ENCODE assay signal across 9 cellular contexts in the genomic region with DNA sequence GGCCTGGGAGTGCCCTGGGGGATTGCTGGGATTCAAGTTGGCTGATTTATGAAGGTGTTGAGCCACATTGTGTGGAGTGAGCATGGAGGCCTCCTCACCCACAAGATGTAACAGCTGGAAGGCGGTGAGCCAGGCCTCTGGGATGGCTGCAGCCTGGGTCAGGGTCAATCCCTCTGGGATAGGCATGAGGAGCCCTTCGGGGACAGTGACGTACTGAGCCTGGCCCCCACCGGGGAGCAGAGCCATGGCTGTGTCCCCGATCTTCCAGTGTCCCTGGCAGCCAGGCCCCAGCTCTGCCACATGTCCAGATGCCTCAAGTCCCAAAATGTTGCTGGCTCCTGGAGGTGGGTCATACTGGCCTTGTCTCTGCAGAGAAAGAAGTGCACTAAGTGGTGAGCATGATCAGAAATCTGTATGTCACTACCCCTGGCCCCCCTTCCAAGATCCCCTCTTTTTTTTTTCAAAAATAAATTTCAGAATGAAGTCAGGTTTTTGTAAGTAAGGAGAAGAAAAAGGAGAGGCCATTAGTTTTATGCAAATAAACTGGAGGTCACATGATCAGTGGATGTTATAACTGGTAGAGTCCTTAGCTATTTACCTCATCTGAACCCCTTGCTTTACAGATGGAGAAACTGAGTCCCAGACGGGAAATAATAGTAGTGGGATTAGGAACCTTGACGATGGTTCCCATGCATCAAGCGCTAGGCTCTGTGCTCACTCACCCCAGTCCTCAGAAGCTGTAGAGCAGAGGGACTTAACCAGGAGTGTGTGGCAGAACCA. TPM values are rescaled to one million over a fixed set of nuclear protein-coding genes. Genes with fewer than 3 reads are reported as not detected.
DNase-seq lines count a peak whose midpoint lies in the region; TF ChIP-seq lines count a peak whose summit lies in the region.
"Had no signal": no experiment of that assay in that cellular context is flagged by ENCODE, and none has a peak within 500 bp of the region (broad histone marks: within the 10 kb centered on the region; RNA-seq: fewer than 3 reads in every experiment).

No MANE protein-coding gene starts in this region.

- H3K27me3 ChIP-seq in testis: no peaks in the 10 kb centered on the region

- intact Hi-C loops in testis (cut with DNase I; ENCODE audit: low total_unique reads): no loop called here

- peak overlapping the region; percentile 99 for H3K27ac Mint-ChIP-seq in progenitor cell of endocrine pancreas

- H3K4me3 ChIP-seq in GM12865 (ENCODE audit: low read depth, low read length) (peak overlapping the region; percentile 70), fibroblast of mammary gland (ENCODE audit: control insufficient read depth, low read depth, low read length) (peak overlapping the region; percentile 82), testis (no peak overlapping the region)

- DNase-seq in GM12865 (ENCODE audit: low read depth) (no peak), fibroblast of mammary gland (ENCODE audit: low read depth) (no peak), progenitor cell of endocrine pancreas (ENCODE audit: low spot score, unreplicated experiment) (no peak), COLO829 (ENCODE audit: low spot score) (no peak), NCI-H2107 (lab: John Stamatoyannopoulos, UW) (no peak), NCI-H345 (lab: John Stamatoyannopoulos, UW) (no peak), testis (no peak)
- DNase-seq: central memory CD4-positive, alpha-beta T cell had no signal

- no peaks in the 10 kb centered on the region for H3K9me3 Mint-ChIP-seq in progenitor cell of endocrine pancreas (ENCODE audit: low read depth)

- peak overlapping the region; percentile 85 for H3K4me3 Mint-ChIP-seq in progenitor cell of endocrine pancreas (ENCODE audit: low read depth)

- no peak for TF ChIP-seq CTCF in GM12865 (IDR thresholded peaks at IDR 0.05; ENCODE audit: insufficient read depth, low read depth, low read length, missing control alignments)
- TF ChIP-seq CTCF in VCaP (conservative IDR thresholded peaks at IDR 0.05): no peak
- no peak for TF ChIP-seq CTCF in fibroblast of mammary gland (conservative IDR thresholded peaks at IDR 0.05; ENCODE audit: control insufficient read depth, insufficient read depth, low read depth, low read length)
- TF ChIP-seq CTCF in progenitor cell of endocrine pancreas (IDR thresholded peaks at IDR 0.05; ENCODE audit: unreplicated experiment): no peak
- TF ChIP-seq CTCF in testis (IDR thresholded peaks at IDR 0.05): no peak

- H3K4me1 Mint-ChIP-seq in progenitor cell of endocrine pancreas (ENCODE audit: low read depth): peaks cover 18% of the 10 kb centered on the region

- WGBS in testis, 2 donors: 85 to 89% methylated on average over 8 of the region's 8 CpGs

- no peaks in the 10 kb centered on the region for H3K27me3 Mint-ChIP-seq in progenitor cell of endocrine pancreas

- H3K9me3 ChIP-seq in testis: no peaks in the 10 kb centered on the region

- peaks cover 10% of the 10 kb centered on the region for H3K4me1 ChIP-seq in testis

- no peaks in the 10 kb centered on the region for H3K36me3 ChIP-seq in testis (ENCODE audit: low read depth, missing control alignments)

- peak overlapping the region; percentile 82 for H3K27ac ChIP-seq in VCaP
- peak overlapping the region in 1 of 2 donors; percentile 87 for H3K27ac ChIP-seq in testis

- H3K36me3 Mint-ChIP-seq in progenitor cell of endocrine pancreas (ENCODE audit: insufficient read depth): peaks cover 20% of the 10 kb centered on the region

- TF ChIP-seq POLR2A in testis (IDR thresholded peaks at IDR 0.05): no peak

RNA-seq across cellular contexts. Expression of a gene that starts 1.7 kb away (rescaled TPM):
- total RNA-seq in progenitor cell of endocrine pancreas (64.4 and 67.8 TPM in 2 replicates), testis (10 to 100 TPM; 31.3 to 36.5 TPM)
- polyA plus RNA-seq in testis (ENCODE audit: insufficient read depth, low read depth, low replicate concordance): 70.4 TPM

RNA-seq across cellular contexts. Expression of a gene that starts 6.9 kb away (rescaled TPM):
- 93.3 and 101 TPM in 2 replicates for total RNA-seq in progenitor cell of endocrine pancreas
- total RNA-seq in testis: 10 to 100 TPM; 69.3 to 87.4 TPM
- polyA plus RNA-seq in testis (ENCODE audit: insufficient read depth, low read depth, low replicate concordance): 142 TPM

RNA-seq across cellular contexts. Expression of a gene that starts 33.4 kb away (rescaled TPM):
- total RNA-seq in progenitor cell of endocrine pancreas (30.5 and 33.7 TPM in 2 replicates), testis (1 to 10 TPM; 2.7 to 3.0 TPM)
- 3.6 TPM for polyA plus RNA-seq in testis (ENCODE audit: insufficient read depth, low read depth, low replicate concordance)

RNA-seq across cellular contexts. Expression of a gene that starts 35.8 kb away (rescaled TPM):
- total RNA-seq in progenitor cell of endocrine pancreas: 22.4 and 23.7 TPM in 2 replicates
- total RNA-seq in testis: 10 to 100 TPM in 1 of 2 donors, 1 to 10 TPM in 1; 9.8 to 11.5 TPM
- 10.4 TPM for polyA plus RNA-seq in testis (ENCODE audit: insufficient read depth, low read depth, low replicate concordance)

RNA-seq across cellular contexts. Expression of a gene that starts 40.2 kb away (rescaled TPM):
- total RNA-seq in progenitor cell of endocrine pancreas (0.55 and 1.1 TPM in 2 replicates), testis (10 to 100 TPM; 39.8 to 62.8 TPM)
- polyA plus RNA-seq in testis (ENCODE audit: insufficient read depth, low read depth, low replicate concordance): 248 TPM

Comparison
In these comparisons a context has a peak if more than half of its experiments do, and no peak if none do; other contexts are left out.
1. H3K4me3 ChIP-seq: peak in GM12865 (single experiment) and fibroblast of mammary gland (single experiment); none in testis (0 of 2).